Comparison of ENCODE assay signal across 17 cellular contexts in the genomic region with DNA sequence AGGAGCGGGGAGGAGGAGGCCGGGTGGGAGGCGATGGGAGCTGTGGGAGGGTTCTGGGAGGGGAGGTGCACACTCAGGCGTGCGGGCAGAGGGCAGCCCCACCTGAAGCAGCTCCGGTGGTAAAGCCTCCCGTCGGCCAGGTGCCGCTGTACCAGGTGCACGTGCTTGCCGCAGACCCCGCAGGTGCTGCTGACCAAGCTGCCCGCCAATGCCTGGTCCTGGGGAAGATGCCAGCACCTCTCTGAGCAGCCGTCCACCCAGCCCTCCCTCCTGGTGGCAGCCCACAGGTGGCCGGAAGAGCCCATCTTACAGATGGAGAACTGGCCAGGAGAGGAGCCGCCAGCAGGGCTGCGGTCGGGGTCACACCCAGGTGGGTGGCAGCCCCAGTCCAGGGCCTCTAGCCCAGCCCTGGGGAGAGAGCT. TPM values are rescaled to one million over a fixed set of nuclear protein-coding genes. Genes with fewer than 3 reads are reported as not detected.
DNase-seq lines count a peak whose midpoint lies in the region; ATAC-seq, FAIRE-seq and TF ChIP-seq lines count a peak whose summit lies in the region.
"Had no signal": no experiment of that assay in that cellular context is flagged by ENCODE, and none has a peak within 500 bp of the region (broad histone marks: within the 10 kb centered on the region; RNA-seq: fewer than 3 reads in every experiment).

No MANE protein-coding gene starts in this region.

- H3K4me2 ChIP-seq in HepG2 (ENCODE audit: low read depth, low read length) = no peak overlapping the region

- no peaks in the 10 kb centered on the region for H3K9me3 ChIP-seq in HepG2 (ENCODE audit: low read length)
- no peaks in the 10 kb centered on the region for H3K9me3 ChIP-seq in right lobe of liver
- H3K9me3 ChIP-seq in Peyer's patch = no peaks in the 10 kb centered on the region
- H3K9me3 ChIP-seq in esophagus squamous epithelium = no peaks in the 10 kb centered on the region
- no peaks in the 10 kb centered on the region for H3K9me3 ChIP-seq in transverse colon
- H3K9me3 ChIP-seq: body of pancreas had no signal

- no TSS peak for BruUV-seq in HepG2 (replicated peaks; lab: Mats Ljungman, UMichigan)

- POLR2A ChIA-PET in HepG2 (lab: Yijun Ruan, JAX) = no interaction called here

- TF ChIP-seq CTCF in HepG2 (CRISPR knock-in tag; IDR thresholded peaks at IDR 0.05) = no peak
- TF ChIP-seq CTCF in right lobe of liver (IDR thresholded peaks at IDR 0.05) = no peak
- no peak for TF ChIP-seq CTCF in Peyer's patch (IDR thresholded peaks at IDR 0.05)
- TF ChIP-seq CTCF in esophagus squamous epithelium (IDR thresholded peaks at IDR 0.05) = no peak
- no peak for TF ChIP-seq CTCF in transverse colon (IDR thresholded peaks at IDR 0.05)

- H3K36me3 ChIP-seq in HepG2 (replicated peaks in 1 of 2; ENCODE audit: control insufficient read depth in 1 of 2, insufficient read depth in 2 of 2, low read length in 2 of 2) (no peaks in the 10 kb centered on the region; a peak in 2 of 5 replicates), right lobe of liver (peaks cover 0 to 4% (median 0%) of the 10 kb centered on the region in 4 donors), Peyer's patch (peaks cover 0 to 37% (median 0%) of the 10 kb centered on the region in 3 donors), esophagus squamous epithelium (peaks cover 0 to 37% (median 6%) of the 10 kb centered on the region in 3 donors), transverse colon (no peaks in the 10 kb centered on the region)

- H3K4me1 ChIP-seq in HepG2 (ENCODE audit: insufficient read depth, low read length) (no peaks in the 10 kb centered on the region), right lobe of liver (no peaks in the 10 kb centered on the region), Peyer's patch (peaks cover 0 to 30% (median 0%) of the 10 kb centered on the region in 4 donors), esophagus squamous epithelium (peaks cover 18 to 52% (median 45%) of the 10 kb centered on the region in 3 donors), transverse colon (peaks cover 0 to 27% (median 10%) of the 10 kb centered on the region in 4 donors)

- no peak overlapping the region for H3K4me3 ChIP-seq in HepG2 (replicated peaks in 1 of 3; ENCODE audit: insufficient read depth in 1 of 3, low read depth in 2 of 3, low read length in 3 of 3)
- no peak overlapping the region for H3K4me3 ChIP-seq in right lobe of liver
- no peak overlapping the region for H3K4me3 ChIP-seq in Peyer's patch
- H3K4me3 ChIP-seq in esophagus squamous epithelium = peak overlapping the region in 2 of 4 donors; percentile 5 to 42
- H3K4me3 ChIP-seq in transverse colon = no peak overlapping the region
- H3K4me3 ChIP-seq: body of pancreas had no signal

- intact Hi-C loops in HepG2 (cut with micrococcal nuclease; ENCODE audit: unreplicated experiment) = no loop called here
- intact Hi-C loops in right lobe of liver (cut with DNase I) = no loop called here
- intact Hi-C loops in esophagus squamous epithelium (cut with DNase I) = no loop called here
- intact Hi-C loops in transverse colon (cut with DNase I; ENCODE audit: low total_unique reads) = no loop called here

- TF ChIP-seq POLR2A in HepG2 (IDR thresholded peaks at IDR 0.05; ENCODE audit: insufficient read depth in 1 of 2, low read depth in 2 of 2, low read length in 2 of 2) = no peak
- TF ChIP-seq POLR2A in right lobe of liver (IDR thresholded peaks at IDR 0.05) = no peak
- no peak for TF ChIP-seq POLR2A in Peyer's patch (IDR thresholded peaks at IDR 0.05)
- no peak for TF ChIP-seq POLR2A in esophagus squamous epithelium (IDR thresholded peaks at IDR 0.05)
- no peak for TF ChIP-seq POLR2A in transverse colon (IDR thresholded peaks at IDR 0.05)

- H3K27ac ChIP-seq in HepG2 (ENCODE audit: extremely low read length, insufficient read depth, low read length) (no peak overlapping the region), right lobe of liver (no peak overlapping the region), Peyer's patch (peak overlapping the region in 3 of 4 donors; percentile 55 to 74 (median 61)), esophagus squamous epithelium (peak overlapping the region; percentile 73 to 92 (median 82)), transverse colon (peak overlapping the region; percentile 51 to 76 (median 64))
- H3K27ac ChIP-seq: epithelial cell of prostate had no signal

- H3K9ac ChIP-seq in HepG2 (ENCODE audit: insufficient read depth, low read depth, low read length) = no peak overlapping the region

- 92% methylated on average over 5 of the region's 18 CpGs for WGBS in HepG2 (ENCODE audit: low lambda C conversion rate)
- WGBS in right lobe of liver (ENCODE audit: insufficient coverage, low coverage, low lambda C conversion rate, missing lambda C conversion rate) = no CpG with 5 or more reads among the region's 18 CpGs
- 34 to 49% methylated on average over 8 to 10 of the region's 18 CpGs for WGBS in esophagus squamous epithelium, 2 donors
- WGBS in transverse colon (ENCODE audit: low coverage in 1 of 2), 2 donors = 38% methylated on average over 15 of the region's 18 CpGs; no CpG with 5 or more reads in 1 of the 2 donors

- in situ Hi-C loops in HepG2 (cut with HindIII; ENCODE audit: extremely low pct_ligation_motif_present, low pct_unique_long_range_greater_than_20kb) = no loop called here
- in situ Hi-C loops in transverse colon (cut with MboI; ENCODE audit: low pct_ligation_motif_present in 1 of 4, low pct_unique_long_range_greater_than_20kb in 1 of 4, low sequenced_read_pairs in 3 of 4) = no loop called here

- ATAC-seq in HepG2 (peak; percentile 18), right lobe of liver (no peak)

- CTCF ChIA-PET in HepG2 (lab: Yijun Ruan, JAX; ENCODE audit: low intra/inter-chr PET ratio, low total read pairs) = no interaction called here

- DNase-seq in HepG2 (ENCODE audit: low spot score) = no peak
- DNase-seq in right lobe of liver = no peak
- DNase-seq in Peyer's patch = no peak
- no peak for DNase-seq in esophagus squamous epithelium (lab: John Stamatoyannopoulos, UW)
- DNase-seq in transverse colon = no peak
- no peak for DNase-seq in NCI-H526 treated with DMSO at 0.1 percent for 48 hours (lab: John Stamatoyannopoulos, UW)
- no peak for DNase-seq in amniotic stem cell (lab: John Stamatoyannopoulos, UW)
- no peak for DNase-seq in HuH-7.5 (ENCODE audit: low spot score)
- DNase-seq: activated B cell treated with CpG ODN at 0.5 μM for 24 hours; activated CD8-positive, alpha-beta memory T cell treated with anti-CD3 and anti-CD28 coated beads, Interleukin-2, amount 50 U/mL, for 48 hours; activated naive CD4-positive, alpha-beta T cell treated with Interleukin-2 at 50 U/mL for 16 hours; body of pancreas; CD8-positive, alpha-beta memory T cell; KG1; NCI-H146; T-helper 2 cell had no signal

- no peaks in the 10 kb centered on the region for H3K79me2 ChIP-seq in HepG2 (ENCODE audit: insufficient read depth, low read length)

- no peaks in the 10 kb centered on the region for H4K20me1 ChIP-seq in HepG2 (ENCODE audit: insufficient read depth, low read length)

- no peak for FAIRE-seq in HepG2 (lab: Jason Lieb, UNC)

- H3K27me3 ChIP-seq in HepG2 (ENCODE audit: control insufficient read depth in 1 of 2, insufficient read depth in 2 of 2, low read length in 2 of 2) = no peaks in the 10 kb centered on the region; a peak in 1 of 5 replicates
- no peaks in the 10 kb centered on the region for H3K27me3 ChIP-seq in right lobe of liver
- H3K27me3 ChIP-seq in Peyer's patch = no peaks in the 10 kb centered on the region
- H3K27me3 ChIP-seq in esophagus squamous epithelium = no peaks in the 10 kb centered on the region
- H3K27me3 ChIP-seq in transverse colon = no peaks in the 10 kb centered on the region
- H3K27me3 ChIP-seq: body of pancreas had no signal

- no peak for TF ChIP-seq RAD21 in HepG2 (CRISPR knock-in tag; IDR thresholded peaks at IDR 0.05)

- H2AFZ ChIP-seq in HepG2 (ENCODE audit: low read length) = no peak overlapping the region

- TF ChIP-seq EP300 in HepG2 (IDR thresholded peaks at IDR 0.05; ENCODE audit: low read depth in 2 of 2, low read length in 2 of 2) (no peak), HepG2 (CRISPR knock-in tag; IDR thresholded peaks at IDR 0.05; ENCODE audit: borderline replicate concordance) (no peak), transverse colon (IDR thresholded peaks at IDR 0.05; ENCODE audit: low read depth) (no peak)

RNA-seq across cellular contexts. Expression of gene MICALL2, which starts 12.6 kb away (rescaled TPM):
- total RNA-seq in HepG2 (2016; rRNA removed; fragmentation: Illumina TruSeq; extraction: Trizol) (1.8 and 5.8 TPM in 2 replicates), right lobe of liver (10 to 100 TPM in 5 of 6 experiments, 1 to 10 TPM in 1; 8.2 to 23.8 (median 13.6) TPM), Peyer's patch (100 to 1,000 TPM; 111 to 272 (median 209) TPM), esophagus squamous epithelium (10 to 100 TPM; 14.1 to 17.5 (median 16.5) TPM), transverse colon (100 to 1,000 TPM in 2 of 4 donors, 10 to 100 TPM in 2; 67.6 to 181 (median 97.0) TPM)
- total RNA-seq in HepG2 (2016; cell fraction: cytosol; rRNA removed; fragmentation: Illumina TruSeq; extraction: Trizol; ENCODE audit: low read depth) = 5.5 and 6.3 TPM in 2 replicates
- 2.1 and 6.3 TPM in 2 replicates for total RNA-seq in HepG2 (2016; cell fraction: insoluble cytoplasmic fraction; rRNA removed; fragmentation: Illumina TruSeq; extraction: Trizol)
- 2.9 and 3.0 TPM in 2 replicates for total RNA-seq in HepG2 (2016; cell fraction: membrane; rRNA removed; fragmentation: Illumina TruSeq; extraction: Trizol)
- 7.9 and 10.2 TPM in 2 replicates for total RNA-seq in HepG2 (2016; cell fraction: nucleus; rRNA removed; fragmentation: Illumina TruSeq; extraction: Trizol)
- 12.4 and 15.0 TPM in 2 replicates for polyA plus RNA-seq in HepG2 (2011; rRNA removed)
- polyA plus RNA-seq in HepG2 (2011; cell fraction: cytosol; rRNA removed) = 2.3 and 4.4 TPM in 2 replicates
- polyA plus RNA-seq in HepG2 (2011; cell fraction: nucleus; rRNA removed) = 231 and 294 TPM in 2 replicates
- 5.9 and 10.1 TPM in 2 replicates for polyA plus RNA-seq in HepG2 (2012)
- polyA plus RNA-seq in HepG2 (2016; cell fraction: cytosol; fragmentation: Illumina TruSeq; extraction: Trizol; ENCODE audit: low read depth) = 1.1 and 1.7 TPM in 2 replicates
- polyA plus RNA-seq in HepG2 (2016; cell fraction: insoluble cytoplasmic fraction; fragmentation: Illumina TruSeq; extraction: Trizol; ENCODE audit: low read depth) = 1.9 and 2.3 TPM in 2 replicates
- 1.3 and 1.7 TPM in 2 replicates for polyA plus RNA-seq in HepG2 (2016; cell fraction: membrane; fragmentation: Illumina TruSeq; extraction: Trizol; ENCODE audit: low read depth)
- polyA plus RNA-seq in HepG2 (2016; cell fraction: nucleus; fragmentation: Illumina TruSeq; extraction: Trizol; ENCODE audit: insufficient read depth, low read depth) = 32.1 and 32.9 TPM in 2 replicates
- 17.6 and 22.4 TPM in 2 replicates for polyA minus RNA-seq in HepG2 (2011; rRNA and poly(A)+ RNA removed; ENCODE audit: low replicate concordance)
- polyA minus RNA-seq in HepG2 (2011; cell fraction: cytosol; rRNA and poly(A)+ RNA removed) = 2.2 and 2.5 TPM in 2 replicates
- polyA minus RNA-seq in HepG2 (2011; cell fraction: nucleus; rRNA and poly(A)+ RNA removed) = 26.2 and 30.8 TPM in 2 replicates

RNA-seq across cellular contexts. Expression of gene INTS1, which starts 57.6 kb away (rescaled TPM):
- total RNA-seq in HepG2 (2016; rRNA removed; fragmentation: Illumina TruSeq; extraction: Trizol) = 17.3 and 29.0 TPM in 2 replicates
- total RNA-seq in HepG2 (2016; cell fraction: cytosol; rRNA removed; fragmentation: Illumina TruSeq; extraction: Trizol; ENCODE audit: low read depth) = 5.1 and 5.5 TPM in 2 replicates
- total RNA-seq in HepG2 (2016; cell fraction: insoluble cytoplasmic fraction; rRNA removed; fragmentation: Illumina TruSeq; extraction: Trizol) = 10.4 and 29.7 TPM in 2 replicates
- 7.6 and 9.1 TPM in 2 replicates for total RNA-seq in HepG2 (2016; cell fraction: membrane; rRNA removed; fragmentation: Illumina TruSeq; extraction: Trizol)
- 41.5 and 48.7 TPM in 2 replicates for total RNA-seq in HepG2 (2016; cell fraction: nucleus; rRNA removed; fragmentation: Illumina TruSeq; extraction: Trizol)
- 13.7 and 18.2 TPM in 2 replicates for polyA plus RNA-seq in HepG2 (2011; rRNA removed)
- 13.7 and 18.1 TPM in 2 replicates for polyA plus RNA-seq in HepG2 (2011; cell fraction: cytosol; rRNA removed)
- 167 and 254 TPM in 2 replicates for polyA plus RNA-seq in HepG2 (2011; cell fraction: nucleus; rRNA removed)
- 20.5 and 22.5 TPM in 2 replicates for polyA plus RNA-seq in HepG2 (2012)
- polyA plus RNA-seq in HepG2 (2016; cell fraction: cytosol; fragmentation: Illumina TruSeq; extraction: Trizol; ENCODE audit: low read depth) = 3.9 and 4.3 TPM in 2 replicates
- polyA plus RNA-seq in HepG2 (2016; cell fraction: insoluble cytoplasmic fraction; fragmentation: Illumina TruSeq; extraction: Trizol; ENCODE audit: low read depth) = 11.9 and 26.2 TPM in 2 replicates
- 6.0 and 6.1 TPM in 2 replicates for polyA plus RNA-seq in HepG2 (2016; cell fraction: membrane; fragmentation: Illumina TruSeq; extraction: Trizol; ENCODE audit: low read depth)
- 118 and 123 TPM in 2 replicates for polyA plus RNA-seq in HepG2 (2016; cell fraction: nucleus; fragmentation: Illumina TruSeq; extraction: Trizol; ENCODE audit: insufficient read depth, low read depth)
- polyA minus RNA-seq in HepG2 (2011; rRNA and poly(A)+ RNA removed; ENCODE audit: low replicate concordance) = 33.5 and 55.8 TPM in 2 replicates
- 18.4 and 23.7 TPM in 2 replicates for polyA minus RNA-seq in HepG2 (2011; cell fraction: cytosol; rRNA and poly(A)+ RNA removed)
- polyA minus RNA-seq in HepG2 (2011; cell fraction: nucleus; rRNA and poly(A)+ RNA removed) = 25.5 and 29.1 TPM in 2 replicates
- 10 to 100 TPM; 30.1 to 49.6 (median 41.2) TPM for total RNA-seq in right lobe of liver
- total RNA-seq in Peyer's patch = 100 to 1,000 TPM in 2 of 4 donors, 10 to 100 TPM in 2; 84.4 to 192 (median 108) TPM
- 10 to 100 TPM; 27.8 to 45.3 (median 36.6) TPM for total RNA-seq in esophagus squamous epithelium
- total RNA-seq in transverse colon = 100 to 1,000 TPM in 1 of 4 donors, 10 to 100 TPM in 3; 50.3 to 134 (median 71.4) TPM

Comparison
In these comparisons a context has a peak if more than half of its experiments do, and no peak if none do; other contexts are left out.
1. H3K27ac ChIP-seq: peak in Peyer's patch (3 of 4), esophagus squamous epithelium (4 of 4) and transverse colon (4 of 4); none in HepG2 (single experiment) and right lobe of liver (0 of 3).